Comparison of ENCODE assay signal across 1 cellular context in genomic region chr17:73255671-73256181, GRCh38.
TF ChIP-seq lines count a peak whose summit lies in the region.

No MANE protein-coding gene starts in this region.

TF ChIP-seq in HepG2, 621 proteins besides CTCF, POLR2A, EP300 and RAD21 (continued from another document):
- no peak for TF ChIP-seq ZBTB26 (CRISPR knock-in tag; IDR thresholded peaks at IDR 0.05; ENCODE audit: borderline replicate concordance)
- TF ChIP-seq ZFP36 (IDR thresholded peaks at IDR 0.05; ENCODE audit: borderline replicate concordance, low read depth, low read length, partially characterized antibody): peak; percentile 11
- TF ChIP-seq RFX1 (IDR thresholded peaks at IDR 0.05): no peak
- TF ChIP-seq ZNF296 (CRISPR knock-in tag; conservative IDR thresholded peaks at IDR 0.05): no peak
- no peak for TF ChIP-seq HNRNPLL (IDR thresholded peaks at IDR 0.05; ENCODE audit: low read depth, low read length, poor library complexity, severe bottlenecking)
- TF ChIP-seq GZF1 (CRISPR knock-in tag; IDR thresholded peaks at IDR 0.05): no peak
- TF ChIP-seq ZNF782 (CRISPR knock-in tag; IDR thresholded peaks at IDR 0.05; ENCODE audit: borderline replicate concordance): no peak
- 0 out of 2 replicates have a peak, but pooled peaks have one; percentile 48 for TF ChIP-seq ZBTB44 (CRISPR knock-in tag; IDR thresholded peaks at IDR 0.05)
- TF ChIP-seq NPAS2 (CRISPR knock-in tag; IDR thresholded peaks at IDR 0.05; ENCODE audit: borderline replicate concordance): no peak
- TF ChIP-seq TOE1 (CRISPR knock-in tag; IDR thresholded peaks at IDR 0.05): no peak
- TF ChIP-seq REST (IDR thresholded peaks at IDR 0.05; ENCODE audit: borderline replicate concordance in 1 of 2, low read depth in 1 of 2, low read length in 2 of 2): no peak
- no peak for TF ChIP-seq ZFP62 (CRISPR knock-in tag; IDR thresholded peaks at IDR 0.05)
- no peak for TF ChIP-seq DPF2 (CRISPR knock-in tag; IDR thresholded peaks at IDR 0.05; ENCODE audit: borderline replicate concordance, low read depth)
TF ChIP-seq in HepG2: peak in this region for 104.
